ENCODE assay signal across 8 cellular contexts in the genomic region with DNA sequence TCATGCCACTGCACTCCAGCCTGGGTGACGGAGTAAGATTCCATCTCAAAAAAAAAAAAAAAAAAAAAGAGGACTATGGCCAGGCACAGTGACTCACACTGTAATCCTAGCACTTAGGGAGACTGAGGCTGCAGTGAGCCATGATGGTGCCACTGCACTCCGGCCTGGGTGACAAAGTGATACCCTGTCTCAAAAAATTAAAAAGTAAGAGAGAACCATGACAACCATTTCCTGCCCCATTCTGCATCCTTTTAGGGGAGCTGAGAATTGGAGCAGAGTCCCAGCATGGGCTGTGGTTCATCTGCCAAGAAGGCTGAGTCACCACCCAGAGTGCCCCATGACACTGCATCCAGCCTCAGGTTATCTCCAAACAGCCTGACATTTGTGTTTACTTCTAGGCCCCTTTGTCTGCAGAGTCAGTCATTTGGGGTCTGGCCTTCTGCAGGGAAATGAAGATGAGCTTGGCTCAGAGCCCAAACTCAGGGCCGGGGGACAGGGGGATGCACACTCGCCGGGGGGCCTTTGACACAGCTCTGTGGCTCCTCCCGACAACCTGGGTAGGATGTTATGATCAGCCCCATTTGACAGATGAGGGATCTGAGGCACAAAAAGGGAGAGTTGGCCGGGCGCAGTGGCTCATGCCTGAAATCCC. TPM values are rescaled to one million over a fixed set of nuclear protein-coding genes. Genes with fewer than 3 reads are reported as not detected.
DNase-seq lines count a peak whose midpoint lies in the region; ATAC-seq and TF ChIP-seq lines count a peak whose summit lies in the region.

No MANE protein-coding gene starts in this region.

- no peaks in the 10 kb centered on the region for H3K9me3 Mint-ChIP-seq in chondrocyte (ENCODE audit: low read depth)

- TF ChIP-seq CTCF in chondrocyte (IDR thresholded peaks at IDR 0.05): no peak

- H3K4me1 Mint-ChIP-seq in chondrocyte (ENCODE audit: low read depth): peaks cover 82% of the 10 kb centered on the region

- H3K27me3 Mint-ChIP-seq in chondrocyte (ENCODE audit: low read depth): no peaks in the 10 kb centered on the region

- ATAC-seq in HG02840 (IDR thresholded peaks at IDR 0.05; ENCODE audit: low FRiP score, unreplicated experiment): no peak

- no peaks in the 10 kb centered on the region for H3K36me3 Mint-ChIP-seq in chondrocyte (ENCODE audit: low read depth)

- H3K4me3 Mint-ChIP-seq in chondrocyte (ENCODE audit: unreplicated experiment): no peak overlapping the region

- DNase-seq in DMS 273 (lab: John Stamatoyannopoulos, UW; ENCODE audit: unreplicated experiment) (peak; percentile 65), DMS 273 treated with DMSO at 0.1 percent for 48 hours (lab: John Stamatoyannopoulos, UW) (no peak), NCI-H69 (lab: John Stamatoyannopoulos, UW) (peak; percentile 69), chondrocyte (ENCODE audit: low spot score) (no peak), myocyte (ENCODE audit: low read depth) (peak; percentile 85), NAMALWA (ENCODE audit: low spot score) (no peak)
- no peak for DNase-seq in effector CD4-positive, alpha-beta T cell

- peak overlapping the region; percentile 94 for H3K27ac Mint-ChIP-seq in chondrocyte (ENCODE audit: unreplicated experiment)

RNA-seq across cellular contexts. Expression of a gene that starts 4.7 kb away (rescaled TPM):
- total RNA-seq in chondrocyte: 12.7 to 21.7 TPM (median 20.9 TPM) in 3 replicates
- total RNA-seq in myocyte: 24.6 and 31.7 TPM in 2 replicates
- polyA plus RNA-seq in myocyte (2012): 18.9 TPM

RNA-seq across cellular contexts. Expression of a gene that starts 21.3 kb away (rescaled TPM):
- total RNA-seq in chondrocyte (39.6 to 57.3 TPM (median 41.5 TPM) in 3 replicates), myocyte (22.0 and 23.8 TPM in 2 replicates)
- 50.0 TPM for polyA plus RNA-seq in myocyte (2012)

RNA-seq across cellular contexts. Expression of a gene that starts 24.1 kb away (rescaled TPM):
- total RNA-seq in chondrocyte: 39.3 to 48.2 TPM (median 47.1 TPM) in 3 replicates
- total RNA-seq in myocyte: 14.5 and 22.9 TPM in 2 replicates
- polyA plus RNA-seq in myocyte (2012): 72.9 TPM

RNA-seq across cellular contexts. Expression of a gene that starts 55.3 kb away (rescaled TPM):
- total RNA-seq in chondrocyte (29.5 to 33.9 TPM (median 29.8 TPM) in 3 replicates), myocyte (20.2 and 22.4 TPM in 2 replicates)
- polyA plus RNA-seq in myocyte (2012): 25.8 TPM

RNA-seq across cellular contexts. Expression of a gene that starts 55.6 kb away (rescaled TPM):
- total RNA-seq in chondrocyte (156 to 210 TPM (median 161 TPM) in 3 replicates), myocyte (346 and 353 TPM in 2 replicates)
- polyA plus RNA-seq in myocyte (2012): 239 TPM

Comparison
In these comparisons a context has a peak if more than half of its experiments do, and no peak if none do; other contexts are left out.
1. DNase-seq: peak in DMS 273 (single experiment), NCI-H69 (single experiment) and myocyte (single experiment); none in DMS 273 treated with DMSO at 0.1 percent for 48 hours (single experiment), chondrocyte (single experiment), effector CD4-positive, alpha-beta T cell (single experiment) and NAMALWA (single experiment).